12 cellular contexts compared by ENCODE assay signal in the genomic region with DNA sequence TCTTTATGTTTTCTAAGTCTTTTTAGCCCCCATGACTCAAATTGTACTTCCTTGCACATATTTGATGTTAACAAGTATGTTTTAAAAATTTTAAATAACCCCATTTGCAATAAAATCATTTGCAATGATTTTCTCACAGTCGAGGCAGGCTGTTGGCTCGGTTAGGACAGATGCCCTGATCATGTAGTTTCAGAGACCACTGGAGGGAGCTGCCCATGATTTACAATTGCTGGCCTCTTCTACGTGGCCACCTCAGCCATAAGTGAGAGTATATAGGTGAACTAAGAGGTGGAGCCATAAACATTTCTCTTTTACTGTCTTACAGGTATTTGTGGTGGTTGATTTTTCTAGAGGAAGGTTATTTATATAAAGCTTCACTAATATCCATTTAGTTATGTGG. TPM values are rescaled to one million over a fixed set of nuclear protein-coding genes. Genes with fewer than 3 reads are reported as not detected.
DNase-seq lines count a peak whose midpoint lies in the region; ATAC-seq and TF ChIP-seq lines count a peak whose summit lies in the region.
"Had no signal": no experiment of that assay in that cellular context is flagged by ENCODE, and none has a peak within 500 bp of the region (broad histone marks: within the 10 kb centered on the region; RNA-seq: fewer than 3 reads in every experiment).

No MANE protein-coding gene starts in this region.

- dilution Hi-C loops in mammary epithelial cell (cut with HindIII; ENCODE audit: low sequenced_read_pairs) = no loop called here

- in situ Hi-C loops in mammary epithelial cell (cut with MboI; ENCODE audit: low sequenced_read_pairs in 2 of 2) = no loop called here

- no peak for ATAC-seq in HG03442 (IDR thresholded peaks at IDR 0.05; ENCODE audit: unreplicated experiment)
- no peak for ATAC-seq in HG03521 (IDR thresholded peaks at IDR 0.05; ENCODE audit: unreplicated experiment)

- H3K36me3 ChIP-seq in BE2C (peaks cover 15% of the 10 kb centered on the region; the same call in 1 of the 2 replicates), mammary epithelial cell (ENCODE audit: insufficient read depth, low read length) (peaks cover 5% of the 10 kb centered on the region)

- H3K27me3 Mint-ChIP-seq in nephron (ENCODE audit: low read depth) (no peaks in the 10 kb centered on the region), endothelial cell (ENCODE audit: unreplicated experiment) (peaks cover 2% of the 10 kb centered on the region)

- peak overlapping the region; percentile 75 to 97 (median 97) for H3K27ac Mint-ChIP-seq in nephron
- H3K27ac Mint-ChIP-seq in endothelial cell (ENCODE audit: unreplicated experiment) = no peak overlapping the region

- H3K36me3 Mint-ChIP-seq in nephron (ENCODE audit: low read depth) (peaks cover 48% of the 10 kb centered on the region), endothelial cell (ENCODE audit: low read depth, unreplicated experiment) (peaks cover 15% of the 10 kb centered on the region)

- H2AFZ ChIP-seq in mammary epithelial cell (ENCODE audit: low read depth, low read length) = no peak overlapping the region

- TF ChIP-seq CTCF in BE2C (IDR thresholded peaks at IDR 0.05; ENCODE audit: low read depth, low read length) (peak; percentile 17; the same call in 1 of the 2 replicates), LNCaP clone FGC (IDR thresholded peaks at IDR 0.05; ENCODE audit: control insufficient read depth, extremely low read depth, insufficient read depth) (no peak), mammary epithelial cell (conservative IDR thresholded peaks at IDR 0.05 in 1 of 2, IDR thresholded peaks at IDR 0.05 in 1 of 2; ENCODE audit: extremely low read depth in 1 of 2, insufficient read depth in 1 of 2, low read depth in 1 of 2, low read length in 2 of 2) (no peak), nephron (IDR thresholded peaks at IDR 0.05; ENCODE audit: unreplicated experiment in 3 of 3) (no peak), endothelial cell (IDR thresholded peaks at IDR 0.05; ENCODE audit: unreplicated experiment) (no peak)

- H3K9ac ChIP-seq in mammary epithelial cell (ENCODE audit: insufficient read depth, low read length) = no peak overlapping the region

- intact Hi-C loops in mammary epithelial cell (cut with micrococcal nuclease) = loop anchor here (10.0 kb wide), 3 partner anchors 242 to 522 kb away; partner anchors contain the start of gene COPS2

- H3K27me3 ChIP-seq in BE2C (no peaks in the 10 kb centered on the region), mammary epithelial cell (ENCODE audit: insufficient read depth, low read length) (no peaks in the 10 kb centered on the region)

- peak overlapping the region; percentile 90 to 97 (median 93) for H3K4me3 Mint-ChIP-seq in nephron
- no peak overlapping the region for H3K4me3 Mint-ChIP-seq in endothelial cell (ENCODE audit: unreplicated experiment)

- H3K9me3 ChIP-seq in BE2C = no peaks in the 10 kb centered on the region
- peaks cover 6% of the 10 kb centered on the region for H3K9me3 ChIP-seq in mammary epithelial cell (replicated peaks; ENCODE audit: insufficient read depth, low read length)

- CTCF ChIA-PET in mammary epithelial cell (lab: Charles Lee; ENCODE audit: low non-redundant PET) = no interaction called here

- H4K20me1 ChIP-seq in mammary epithelial cell (ENCODE audit: insufficient read depth, low read length) = no peaks in the 10 kb centered on the region

- peaks cover 46% of the 10 kb centered on the region for H3K79me2 ChIP-seq in mammary epithelial cell (ENCODE audit: insufficient read depth, low read length)

- BruUV-seq in mammary epithelial cell (replicated peaks; lab: Mats Ljungman, UMichigan) = no TSS peak

- H3K9me3 Mint-ChIP-seq in nephron = peaks cover 10% of the 10 kb centered on the region
- no peaks in the 10 kb centered on the region for H3K9me3 Mint-ChIP-seq in endothelial cell (ENCODE audit: unreplicated experiment)

- DNase-seq in BE2C = no peak
- DNase-seq in LNCaP clone FGC (ENCODE audit: low read depth) = no peak
- no peak for DNase-seq in mammary epithelial cell
- no peak for DNase-seq in endothelial cell (ENCODE audit: low spot score)
- DNase-seq in DMS153 treated with DMSO at 0.1 percent for 48 hours (lab: John Stamatoyannopoulos, UW; ENCODE audit: unreplicated experiment) = no peak
- DNase-seq: DMS79 treated with DMSO at 0.1 percent for 48 hours; effector CD8-positive, alpha-beta T cell; MV-4-11; stimulated activated CD4-positive, alpha-beta T cell treated with anti-CD3 and anti-CD28 coated beads, Interleukin-15, amount 100 ng/mL, for 24 hours had no signal

- H3K4me3 ChIP-seq in BE2C (ENCODE audit: low read depth, low read length) = no peak overlapping the region
- H3K4me3 ChIP-seq in LNCaP clone FGC (ENCODE audit: low read depth, low read length) = peak overlapping the region; percentile 75; the same call in 1 of the 2 replicates
- peak overlapping the region in 1 of 3 experiments; percentile 96 for H3K4me3 ChIP-seq in mammary epithelial cell (replicated peaks in 1 of 3; ENCODE audit: insufficient read depth in 1 of 3, low read depth in 2 of 3, low read length in 3 of 3)

- peak overlapping the region; percentile 92 for H3K4me2 ChIP-seq in mammary epithelial cell (ENCODE audit: insufficient read depth, low read depth, low read length)

- no peak overlapping the region for H3K27ac ChIP-seq in mammary epithelial cell (ENCODE audit: insufficient read depth, low read depth, low read length)

- H3K4me1 ChIP-seq in BE2C (no peaks in the 10 kb centered on the region), mammary epithelial cell (ENCODE audit: insufficient read depth, low read length) (peaks cover 35% of the 10 kb centered on the region)

- WGBS in mammary epithelial cell (ENCODE audit: low coverage, missing lambda C conversion rate) = 77% methylated on average over 3 of the region's 3 CpGs

- H3K4me1 Mint-ChIP-seq in nephron (peaks cover 47% of the 10 kb centered on the region), endothelial cell (ENCODE audit: unreplicated experiment) (peaks cover 16% of the 10 kb centered on the region)

RNA-seq across cellular contexts. Expression of gene DTWD1, which starts 1.7 kb away (rescaled TPM):
- polyA plus RNA-seq in BE2C (2012; ENCODE audit: insufficient read depth, insufficient read length, low read depth) = 12.2 TPM
- total RNA-seq in mammary epithelial cell = 10 to 100 TPM; 23.2 to 24.2 TPM
- 9.7 TPM for polyA plus RNA-seq in mammary epithelial cell
- 3.6 TPM for polyA minus RNA-seq in mammary epithelial cell
- total RNA-seq in endothelial cell (ENCODE audit: unreplicated experiment) = 14.5 TPM

RNA-seq across cellular contexts. Expression of gene FAM227B, which starts 1.9 kb away (rescaled TPM):
- polyA plus RNA-seq in BE2C (2012; ENCODE audit: insufficient read depth, insufficient read length, low read depth) = 2.5 TPM
- 1 to 10 TPM; 5.0 to 5.4 TPM for total RNA-seq in mammary epithelial cell
- 2.4 TPM for polyA plus RNA-seq in mammary epithelial cell
- not detected for polyA minus RNA-seq in mammary epithelial cell
- total RNA-seq in endothelial cell (ENCODE audit: unreplicated experiment) = 3.8 TPM
